ENCODE assay signal across 9 cellular contexts in the genomic region with DNA sequence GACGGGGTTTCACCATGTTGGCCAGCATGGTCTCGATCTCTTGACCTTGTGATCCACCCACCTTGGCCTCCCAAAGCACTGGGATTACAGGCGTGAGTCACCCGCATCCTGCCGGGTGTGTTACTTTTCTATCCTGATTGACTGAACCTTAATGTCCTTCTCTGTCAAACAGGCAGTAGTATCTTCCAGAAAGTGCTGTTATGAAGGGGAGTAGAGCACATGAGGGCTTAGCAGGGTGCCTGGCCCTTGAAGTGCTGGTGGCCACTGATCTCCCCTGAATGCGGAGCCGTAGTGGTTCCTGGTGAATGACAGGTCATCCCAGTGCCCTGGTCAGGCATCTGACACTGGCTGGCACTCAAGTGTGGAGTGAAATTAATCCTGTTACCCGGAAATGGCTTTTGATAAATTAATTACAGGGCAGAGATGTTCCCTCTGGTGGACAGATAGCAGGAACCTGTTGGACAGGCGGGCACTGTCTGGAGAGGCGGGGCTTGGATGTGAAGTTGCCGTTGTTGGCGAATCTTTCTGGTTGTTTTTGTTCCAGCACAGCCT. TPM values are rescaled to one million over a fixed set of nuclear protein-coding genes. Genes with fewer than 3 reads are reported as not detected.
A peak's percentile ranks its signal among the peaks of the same experiment; 100 is the strongest.
DNase-seq lines count a peak whose midpoint lies in the region; ATAC-seq and TF ChIP-seq lines count a peak whose summit lies in the region.
"Had no signal": no experiment of that assay in that cellular context is flagged by ENCODE, and none has a peak within 500 bp of the region (broad histone marks: within the 10 kb centered on the region; RNA-seq: fewer than 3 reads in every experiment).

No MANE protein-coding gene starts in this region.

- intact Hi-C loops in sigmoid colon (cut with DNase I), result loop anchor here (5.0 kb wide), 1 partner anchor 60 kb away; no protein-coding TSS in a partner anchor

- peak; percentile 5 for TF ChIP-seq CTCF in foreskin fibroblast (IDR thresholded peaks at IDR 0.05; ENCODE audit: low read depth, low read length)
- TF ChIP-seq CTCF in sigmoid colon (IDR thresholded peaks at IDR 0.05), result peak in 3 of 4 experiments; percentile 32 to 43 (median 34)

- H3K27me3 ChIP-seq in sigmoid colon, result no peaks in the 10 kb centered on the region

- CTCF ChIA-PET in T-cell (lab: Charles Lee), result no interaction called here

- peaks cover 75 to 87% (median 85%) of the 10 kb centered on the region in 3 donors for H3K4me1 Mint-ChIP-seq in T-cell

- no peaks in the 10 kb centered on the region for H3K27me3 Mint-ChIP-seq in T-cell

- H3K4me3 Mint-ChIP-seq in T-cell, result peak overlapping the region in 2 of 3 donors; percentile 8 to 38

- no peaks in the 10 kb centered on the region for H3K36me3 ChIP-seq in sigmoid colon

- ATAC-seq in T-cell (replicated peaks in 1 of 4) (no peak), HG02571 (IDR thresholded peaks at IDR 0.05; ENCODE audit: unreplicated experiment) (no peak)

- peaks cover 0 to 80% (median 70%) of the 10 kb centered on the region in 4 donors for H3K4me1 ChIP-seq in sigmoid colon

- peaks cover 7% of the 10 kb centered on the region for H3K36me3 Mint-ChIP-seq in T-cell

- WGBS in sigmoid colon, 2 donors, result 52 to 66% methylated on average over 12 of the region's 12 CpGs

- H3K27ac ChIP-seq in sigmoid colon, result peak overlapping the region; percentile 68 to 84 (median 76)
- H3K27ac ChIP-seq: HL-60 had no signal

- H3K27ac Mint-ChIP-seq in T-cell, result peak overlapping the region; percentile 19 to 76

- no peak for TF ChIP-seq POLR2A in sigmoid colon (IDR thresholded peaks at IDR 0.05)

- H3K9me3 ChIP-seq in sigmoid colon, result no peaks in the 10 kb centered on the region

- no peak for TF ChIP-seq EP300 in sigmoid colon (IDR thresholded peaks at IDR 0.05)

- POLR2A ChIA-PET in T-cell (lab: Charles Lee), result interaction anchor here in 1 of 2 donors (0.6 kb wide), 1 partner anchor 12 kb away, joined by 3 read pairs; no protein-coding TSS in a partner anchor

- DNase-seq in HCEC 1CT, result peak; percentile 34
- no peak for DNase-seq in T-cell
- DNase-seq in foreskin fibroblast, result peak in 1 of 2 donors; percentile 42
- DNase-seq in sigmoid colon, result no peak
- DNase-seq in cortex of kidney (lab: John Stamatoyannopoulos, UW), result no peak
- no peak for DNase-seq in NCI-H1105 treated with DMSO at 0.1 percent for 48 hours (lab: John Stamatoyannopoulos, UW)
- DNase-seq in activated CD4-positive, alpha-beta T cell treated with anti-CD3 and anti-CD28 coated beads for 48 hours, result no peak

- no peaks in the 10 kb centered on the region for H3K9me3 Mint-ChIP-seq in T-cell

- H3K4me3 ChIP-seq in foreskin fibroblast (ENCODE audit: low read depth in 1 of 2, low read length in 2 of 2) (no peak overlapping the region), sigmoid colon (no peak overlapping the region)

RNA-seq across cellular contexts. Expression of gene PRRC2B, which starts 28.4 kb away (rescaled TPM):
- total RNA-seq in T-cell, result 100 to 1,000 TPM; 259 to 375 (median 370) TPM
- total RNA-seq in sigmoid colon, result 10 to 100 TPM; 62.7 to 98.6 (median 78.9) TPM
- polyA plus RNA-seq in sigmoid colon, result 10 to 100 TPM; 10.8 to 85.0 (median 13.2) TPM
